1 cellular context compared by ENCODE assay signal in the genomic region with DNA sequence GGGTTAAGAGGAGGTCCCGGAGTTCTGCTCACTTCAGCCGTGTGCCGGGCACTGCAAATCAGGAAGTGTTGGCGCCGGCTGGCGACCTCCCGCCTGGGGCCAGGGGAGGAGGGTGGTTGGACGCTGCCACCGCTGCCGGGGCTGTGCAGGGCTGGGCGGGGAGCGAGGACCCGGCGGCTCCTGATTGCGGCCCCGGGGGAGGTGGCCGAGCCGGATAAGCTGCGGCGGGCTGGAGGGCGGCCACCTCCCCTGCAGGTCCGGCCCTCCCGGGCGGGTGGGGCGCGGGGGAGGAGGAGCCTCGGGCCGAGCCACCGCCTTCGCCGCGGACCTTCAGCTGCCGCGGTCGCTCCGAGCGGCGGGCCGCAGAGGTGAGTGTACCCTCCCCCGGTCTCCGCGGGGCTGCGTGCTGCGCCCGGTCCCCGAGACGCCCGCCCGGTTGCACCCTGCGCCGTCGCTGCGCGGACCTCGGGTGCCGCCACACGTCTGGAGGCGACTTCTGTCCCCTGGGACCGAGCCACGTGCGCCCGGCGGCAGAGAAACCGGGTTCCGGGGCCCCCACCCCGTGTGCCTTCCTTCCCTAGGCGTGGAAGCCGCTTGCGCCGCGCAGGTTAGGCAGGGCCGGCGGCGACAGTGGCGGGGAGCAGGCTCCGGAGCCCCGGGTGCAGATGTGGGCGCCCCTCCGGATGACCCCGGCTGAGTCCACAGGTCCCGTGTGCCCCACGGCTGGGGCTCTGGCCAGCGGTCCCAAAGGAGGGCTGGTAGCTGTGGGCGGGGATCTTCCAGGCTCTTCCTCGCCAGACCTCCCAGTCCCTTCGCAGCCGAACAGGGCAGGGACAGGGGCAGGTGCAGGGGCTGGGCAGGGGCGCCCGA.
TF ChIP-seq lines count a peak whose summit lies in the region.

A gene with protein sequence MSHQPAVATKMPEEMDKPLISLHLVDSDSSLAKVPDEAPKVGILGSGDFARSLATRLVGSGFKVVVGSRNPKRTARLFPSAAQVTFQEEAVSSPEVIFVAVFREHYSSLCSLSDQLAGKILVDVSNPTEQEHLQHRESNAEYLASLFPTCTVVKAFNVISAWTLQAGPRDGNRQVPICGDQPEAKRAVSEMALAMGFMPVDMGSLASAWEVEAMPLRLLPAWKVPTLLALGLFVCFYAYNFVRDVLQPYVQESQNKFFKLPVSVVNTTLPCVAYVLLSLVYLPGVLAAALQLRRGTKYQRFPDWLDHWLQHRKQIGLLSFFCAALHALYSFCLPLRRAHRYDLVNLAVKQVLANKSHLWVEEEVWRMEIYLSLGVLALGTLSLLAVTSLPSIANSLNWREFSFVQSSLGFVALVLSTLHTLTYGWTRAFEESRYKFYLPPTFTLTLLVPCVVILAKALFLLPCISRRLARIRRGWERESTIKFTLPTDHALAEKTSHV (plus strand): TSS at position 314 of the 870 bp plus-strand sequence. CDS start 7,179 bp downstream, outside the sequence.

TF ChIP-seq in HepG2, 621 proteins besides CTCF, POLR2A, EP300 and RAD21 (continued from another document and continues in another):
- TF ChIP-seq, protein P1, sequence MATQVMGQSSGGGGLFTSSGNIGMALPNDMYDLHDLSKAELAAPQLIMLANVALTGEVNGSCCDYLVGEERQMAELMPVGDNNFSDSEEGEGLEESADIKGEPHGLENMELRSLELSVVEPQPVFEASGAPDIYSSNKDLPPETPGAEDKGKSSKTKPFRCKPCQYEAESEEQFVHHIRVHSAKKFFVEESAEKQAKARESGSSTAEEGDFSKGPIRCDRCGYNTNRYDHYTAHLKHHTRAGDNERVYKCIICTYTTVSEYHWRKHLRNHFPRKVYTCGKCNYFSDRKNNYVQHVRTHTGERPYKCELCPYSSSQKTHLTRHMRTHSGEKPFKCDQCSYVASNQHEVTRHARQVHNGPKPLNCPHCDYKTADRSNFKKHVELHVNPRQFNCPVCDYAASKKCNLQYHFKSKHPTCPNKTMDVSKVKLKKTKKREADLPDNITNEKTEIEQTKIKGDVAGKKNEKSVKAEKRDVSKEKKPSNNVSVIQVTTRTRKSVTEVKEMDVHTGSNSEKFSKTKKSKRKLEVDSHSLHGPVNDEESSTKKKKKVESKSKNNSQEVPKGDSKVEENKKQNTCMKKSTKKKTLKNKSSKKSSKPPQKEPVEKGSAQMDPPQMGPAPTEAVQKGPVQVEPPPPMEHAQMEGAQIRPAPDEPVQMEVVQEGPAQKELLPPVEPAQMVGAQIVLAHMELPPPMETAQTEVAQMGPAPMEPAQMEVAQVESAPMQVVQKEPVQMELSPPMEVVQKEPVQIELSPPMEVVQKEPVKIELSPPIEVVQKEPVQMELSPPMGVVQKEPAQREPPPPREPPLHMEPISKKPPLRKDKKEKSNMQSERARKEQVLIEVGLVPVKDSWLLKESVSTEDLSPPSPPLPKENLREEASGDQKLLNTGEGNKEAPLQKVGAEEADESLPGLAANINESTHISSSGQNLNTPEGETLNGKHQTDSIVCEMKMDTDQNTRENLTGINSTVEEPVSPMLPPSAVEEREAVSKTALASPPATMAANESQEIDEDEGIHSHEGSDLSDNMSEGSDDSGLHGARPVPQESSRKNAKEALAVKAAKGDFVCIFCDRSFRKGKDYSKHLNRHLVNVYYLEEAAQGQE (IDR thresholded peaks at IDR 0.05; ENCODE audit: borderline replicate concordance in 1 of 2, low read depth in 1 of 2, low read length in 2 of 2): peak in 1 of 2 experiments; percentile 24; a peak in 1 of 4 replicates
- TF ChIP-seq ZNF510 (CRISPR knock-in tag; IDR thresholded peaks at IDR 0.05; ENCODE audit: low read depth) (peak; percentile 86; the same call in 1 of the 2 replicates), RFX3 (CRISPR knock-in tag; IDR thresholded peaks at IDR 0.05) (no peak), ZNF724P (CRISPR knock-in tag; IDR thresholded peaks at IDR 0.05; ENCODE audit: borderline replicate concordance) (peak; percentile 75), NFYC (CRISPR knock-in tag; IDR thresholded peaks at IDR 0.05) (0 out of 2 replicates have a peak, but pooled peaks have one; percentile 22), ZSCAN25 (CRISPR knock-in tag; IDR thresholded peaks at IDR 0.05) (peak; percentile 67), ZNF879 (CRISPR knock-in tag; IDR thresholded peaks at IDR 0.05) (no peak), AGO2 (optimal IDR thresholded peaks at IDR 0.05; ENCODE audit: low read depth, low read length) (peak; percentile 62), FOXA1 (IDR thresholded peaks at IDR 0.05) (no peak), FOXA1 (CRISPR knock-in tag; IDR thresholded peaks at IDR 0.05) (no peak), IRF2 (CRISPR knock-in tag; IDR thresholded peaks at IDR 0.05) (peak; percentile 71; the same call in 1 of the 2 replicates), STAT5B (CRISPR knock-in tag; IDR thresholded peaks at IDR 0.05) (0 out of 2 replicates have a peak, but pooled peaks have one; percentile 47), ZNF543 (CRISPR knock-in tag; IDR thresholded peaks at IDR 0.05) (peak; percentile 93), ZSCAN30 (CRISPR knock-in tag; IDR thresholded peaks at IDR 0.05) (no peak), SP140L (CRISPR knock-in tag; IDR thresholded peaks at IDR 0.05; ENCODE audit: borderline replicate concordance) (no peak), TGIF2 (CRISPR knock-in tag; IDR thresholded peaks at IDR 0.05) (no peak), ZNF143 (CRISPR knock-in tag; IDR thresholded peaks at IDR 0.05) (no peak)
- TF ChIP-seq, protein P2, sequence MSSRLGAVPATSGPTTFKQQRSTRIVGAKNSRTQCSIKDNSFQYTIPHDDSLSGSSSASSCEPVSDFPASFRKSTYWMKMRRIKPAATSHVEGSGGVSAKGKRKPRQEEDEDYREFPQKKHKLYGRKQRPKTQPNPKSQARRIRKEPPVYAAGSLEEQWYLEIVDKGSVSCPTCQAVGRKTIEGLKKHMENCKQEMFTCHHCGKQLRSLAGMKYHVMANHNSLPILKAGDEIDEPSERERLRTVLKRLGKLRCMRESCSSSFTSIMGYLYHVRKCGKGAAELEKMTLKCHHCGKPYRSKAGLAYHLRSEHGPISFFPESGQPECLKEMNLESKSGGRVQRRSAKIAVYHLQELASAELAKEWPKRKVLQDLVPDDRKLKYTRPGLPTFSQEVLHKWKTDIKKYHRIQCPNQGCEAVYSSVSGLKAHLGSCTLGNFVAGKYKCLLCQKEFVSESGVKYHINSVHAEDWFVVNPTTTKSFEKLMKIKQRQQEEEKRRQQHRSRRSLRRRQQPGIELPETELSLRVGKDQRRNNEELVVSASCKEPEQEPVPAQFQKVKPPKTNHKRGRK (CRISPR knock-in tag; IDR thresholded peaks at IDR 0.05): no peak
- TF ChIP-seq, protein P3, sequence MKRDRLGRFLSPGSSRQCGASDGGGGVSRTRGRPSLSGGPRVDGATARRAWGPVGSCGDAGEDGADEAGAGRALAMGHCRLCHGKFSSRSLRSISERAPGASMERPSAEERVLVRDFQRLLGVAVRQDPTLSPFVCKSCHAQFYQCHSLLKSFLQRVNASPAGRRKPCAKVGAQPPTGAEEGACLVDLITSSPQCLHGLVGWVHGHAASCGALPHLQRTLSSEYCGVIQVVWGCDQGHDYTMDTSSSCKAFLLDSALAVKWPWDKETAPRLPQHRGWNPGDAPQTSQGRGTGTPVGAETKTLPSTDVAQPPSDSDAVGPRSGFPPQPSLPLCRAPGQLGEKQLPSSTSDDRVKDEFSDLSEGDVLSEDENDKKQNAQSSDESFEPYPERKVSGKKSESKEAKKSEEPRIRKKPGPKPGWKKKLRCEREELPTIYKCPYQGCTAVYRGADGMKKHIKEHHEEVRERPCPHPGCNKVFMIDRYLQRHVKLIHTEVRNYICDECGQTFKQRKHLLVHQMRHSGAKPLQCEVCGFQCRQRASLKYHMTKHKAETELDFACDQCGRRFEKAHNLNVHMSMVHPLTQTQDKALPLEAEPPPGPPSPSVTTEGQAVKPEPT (CRISPR knock-in tag; IDR thresholded peaks at IDR 0.05; ENCODE audit: low read depth): 0 out of 2 replicates have a peak, but pooled peaks have one; percentile 75
- TF ChIP-seq, protein P4, sequence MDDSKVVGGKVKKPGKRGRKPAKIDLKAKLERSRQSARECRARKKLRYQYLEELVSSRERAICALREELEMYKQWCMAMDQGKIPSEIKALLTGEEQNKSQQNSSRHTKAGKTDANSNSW (CRISPR knock-in tag; IDR thresholded peaks at IDR 0.05; ENCODE audit: borderline replicate concordance): no peak
- TF ChIP-seq, protein P5, sequence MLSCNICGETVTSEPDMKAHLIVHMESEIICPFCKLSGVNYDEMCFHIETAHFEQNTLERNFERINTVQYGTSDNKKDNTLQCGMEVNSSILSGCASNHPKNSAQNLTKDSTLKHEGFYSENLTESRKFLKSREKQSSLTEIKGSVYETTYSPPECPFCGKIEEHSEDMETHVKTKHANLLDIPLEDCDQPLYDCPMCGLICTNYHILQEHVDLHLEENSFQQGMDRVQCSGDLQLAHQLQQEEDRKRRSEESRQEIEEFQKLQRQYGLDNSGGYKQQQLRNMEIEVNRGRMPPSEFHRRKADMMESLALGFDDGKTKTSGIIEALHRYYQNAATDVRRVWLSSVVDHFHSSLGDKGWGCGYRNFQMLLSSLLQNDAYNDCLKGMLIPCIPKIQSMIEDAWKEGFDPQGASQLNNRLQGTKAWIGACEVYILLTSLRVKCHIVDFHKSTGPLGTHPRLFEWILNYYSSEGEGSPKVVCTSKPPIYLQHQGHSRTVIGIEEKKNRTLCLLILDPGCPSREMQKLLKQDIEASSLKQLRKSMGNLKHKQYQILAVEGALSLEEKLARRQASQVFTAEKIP (CRISPR knock-in tag; IDR thresholded peaks at IDR 0.05; ENCODE audit: borderline replicate concordance): no peak
- TF ChIP-seq, protein P6, sequence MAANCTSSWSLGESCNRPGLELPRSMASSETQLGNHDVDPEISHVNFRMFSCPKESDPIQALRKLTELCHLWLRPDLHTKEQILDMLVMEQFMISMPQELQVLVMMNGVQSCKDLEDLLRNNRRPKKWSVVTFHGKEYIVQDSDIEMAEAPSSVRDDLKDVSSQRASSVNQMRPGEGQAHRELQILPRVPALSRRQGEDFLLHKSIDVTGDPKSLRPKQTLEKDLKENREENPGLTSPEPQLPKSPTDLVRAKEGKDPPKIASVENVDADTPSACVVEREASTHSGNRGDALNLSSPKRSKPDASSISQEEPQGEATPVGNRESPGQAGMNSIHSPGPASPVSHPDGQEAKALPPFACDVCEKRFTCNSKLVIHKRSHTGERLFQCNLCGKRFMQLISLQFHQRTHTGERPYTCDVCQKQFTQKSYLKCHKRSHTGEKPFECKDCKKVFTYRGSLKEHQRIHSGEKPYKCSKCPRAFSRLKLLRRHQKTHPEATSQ (CRISPR knock-in tag; IDR thresholded peaks at IDR 0.05; ENCODE audit: borderline replicate concordance): peak; percentile 84; the same call in 1 of the 2 replicates
- TF ChIP-seq, protein P7, sequence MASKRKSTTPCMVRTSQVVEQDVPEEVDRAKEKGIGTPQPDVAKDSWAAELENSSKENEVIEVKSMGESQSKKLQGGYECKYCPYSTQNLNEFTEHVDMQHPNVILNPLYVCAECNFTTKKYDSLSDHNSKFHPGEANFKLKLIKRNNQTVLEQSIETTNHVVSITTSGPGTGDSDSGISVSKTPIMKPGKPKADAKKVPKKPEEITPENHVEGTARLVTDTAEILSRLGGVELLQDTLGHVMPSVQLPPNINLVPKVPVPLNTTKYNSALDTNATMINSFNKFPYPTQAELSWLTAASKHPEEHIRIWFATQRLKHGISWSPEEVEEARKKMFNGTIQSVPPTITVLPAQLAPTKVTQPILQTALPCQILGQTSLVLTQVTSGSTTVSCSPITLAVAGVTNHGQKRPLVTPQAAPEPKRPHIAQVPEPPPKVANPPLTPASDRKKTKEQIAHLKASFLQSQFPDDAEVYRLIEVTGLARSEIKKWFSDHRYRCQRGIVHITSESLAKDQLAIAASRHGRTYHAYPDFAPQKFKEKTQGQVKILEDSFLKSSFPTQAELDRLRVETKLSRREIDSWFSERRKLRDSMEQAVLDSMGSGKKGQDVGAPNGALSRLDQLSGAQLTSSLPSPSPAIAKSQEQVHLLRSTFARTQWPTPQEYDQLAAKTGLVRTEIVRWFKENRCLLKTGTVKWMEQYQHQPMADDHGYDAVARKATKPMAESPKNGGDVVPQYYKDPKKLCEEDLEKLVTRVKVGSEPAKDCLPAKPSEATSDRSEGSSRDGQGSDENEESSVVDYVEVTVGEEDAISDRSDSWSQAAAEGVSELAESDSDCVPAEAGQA (IDR thresholded peaks at IDR 0.05; ENCODE audit: low read depth): no peak
- TF ChIP-seq, protein P7 (CRISPR knock-in tag; IDR thresholded peaks at IDR 0.05; ENCODE audit: borderline replicate concordance): no peak
- TF ChIP-seq, protein P8, sequence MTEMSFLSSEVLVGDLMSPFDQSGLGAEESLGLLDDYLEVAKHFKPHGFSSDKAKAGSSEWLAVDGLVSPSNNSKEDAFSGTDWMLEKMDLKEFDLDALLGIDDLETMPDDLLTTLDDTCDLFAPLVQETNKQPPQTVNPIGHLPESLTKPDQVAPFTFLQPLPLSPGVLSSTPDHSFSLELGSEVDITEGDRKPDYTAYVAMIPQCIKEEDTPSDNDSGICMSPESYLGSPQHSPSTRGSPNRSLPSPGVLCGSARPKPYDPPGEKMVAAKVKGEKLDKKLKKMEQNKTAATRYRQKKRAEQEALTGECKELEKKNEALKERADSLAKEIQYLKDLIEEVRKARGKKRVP (CRISPR knock-in tag; IDR thresholded peaks at IDR 0.05): peak in 1 of 2 experiments; percentile 41; a peak in 1 of 4 replicates
- TF ChIP-seq, protein P9, sequence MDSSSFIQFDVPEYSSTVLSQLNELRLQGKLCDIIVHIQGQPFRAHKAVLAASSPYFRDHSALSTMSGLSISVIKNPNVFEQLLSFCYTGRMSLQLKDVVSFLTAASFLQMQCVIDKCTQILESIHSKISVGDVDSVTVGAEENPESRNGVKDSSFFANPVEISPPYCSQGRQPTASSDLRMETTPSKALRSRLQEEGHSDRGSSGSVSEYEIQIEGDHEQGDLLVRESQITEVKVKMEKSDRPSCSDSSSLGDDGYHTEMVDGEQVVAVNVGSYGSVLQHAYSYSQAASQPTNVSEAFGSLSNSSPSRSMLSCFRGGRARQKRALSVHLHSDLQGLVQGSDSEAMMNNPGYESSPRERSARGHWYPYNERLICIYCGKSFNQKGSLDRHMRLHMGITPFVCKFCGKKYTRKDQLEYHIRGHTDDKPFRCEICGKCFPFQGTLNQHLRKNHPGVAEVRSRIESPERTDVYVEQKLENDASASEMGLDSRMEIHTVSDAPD (CRISPR knock-in tag; IDR thresholded peaks at IDR 0.05): no peak; the same call in 1 of the 2 replicates
